In the genomic region with DNA sequence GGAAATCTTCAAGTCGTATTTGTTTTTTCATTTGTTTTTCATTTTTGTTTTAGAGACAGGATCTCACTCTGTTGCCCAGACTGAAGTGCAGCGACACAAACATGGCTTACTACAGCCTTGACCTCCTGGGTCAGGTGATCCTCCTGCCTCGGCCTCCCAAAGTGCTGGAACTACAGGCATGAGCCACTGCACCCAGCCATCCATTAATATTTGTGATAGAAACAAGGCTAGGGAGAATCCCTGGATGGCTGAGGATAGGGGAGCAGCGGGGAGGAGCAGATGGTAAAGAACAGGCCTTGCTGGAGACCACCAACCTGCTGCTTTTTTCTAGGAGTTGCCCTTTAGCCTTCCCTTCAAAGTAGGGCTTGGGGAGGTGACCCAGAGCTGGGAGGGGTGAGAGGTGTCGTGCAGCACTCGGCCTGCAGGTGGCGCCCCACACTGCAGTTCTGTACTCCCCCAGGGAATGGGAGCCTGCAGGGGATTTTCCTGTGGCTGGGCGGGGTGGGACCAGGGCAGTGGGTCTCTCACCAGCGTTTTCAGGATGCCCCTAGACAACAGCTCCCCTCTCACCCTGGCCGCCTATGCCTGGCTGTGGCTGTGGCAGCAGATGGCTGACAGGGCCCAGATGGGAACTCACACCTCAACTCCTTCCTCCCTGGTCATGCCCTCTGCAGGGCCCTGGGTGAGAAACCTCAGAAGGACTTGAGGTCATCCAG, we compare ENCODE assay signal across 8 cellular contexts. TPM values are rescaled to one million over a fixed set of nuclear protein-coding genes. Genes with fewer than 3 reads are reported as not detected.
DNase-seq lines count a peak whose midpoint lies in the region; ATAC-seq and TF ChIP-seq lines count a peak whose summit lies in the region.

No MANE protein-coding gene starts in this region.

- WGBS in thyroid gland, 2 donors: 34 to 38% methylated on average over 6 to 10 of the region's 10 CpGs

- BruUV-seq in Panc1 (replicated peaks; lab: Mats Ljungman, UMichigan): no TSS peak

- DNase-seq in DMS114 treated with DMSO at 0.1 percent for 48 hours (lab: John Stamatoyannopoulos, UW; ENCODE audit: unreplicated experiment) (peak; percentile 31), Panc1 (ENCODE audit: low read depth, low spot score) (peak; percentile 45), fibroblast of the conjunctiva (ENCODE audit: low read depth) (peak; percentile 14), omental fat pad (ENCODE audit: low spot score) (peak; percentile 80), thyroid gland (peak; percentile 71 to 73), NCI-H446 treated with DMSO at 0.1 percent for 48 hours (lab: John Stamatoyannopoulos, UW) (no peak)
- peak; percentile 55 to 61 for DNase-seq in activated T-helper 1 cell treated with anti-CD3 and anti-CD28 coated beads, Interleukin-2, amount 50 U/mL, for 16 hours (ENCODE audit: low read depth in 1 of 2, low spot score in 1 of 2)

- CTCF ChIA-PET in Panc1 (lab: Charles Lee): interaction anchor here (0.6 to 1.5 kb wide), 9 partner anchors 13 to 1717 kb away, joined by 3 to 9 read pairs (median 3); no protein-coding TSS in a partner anchor

- H3K4me3 ChIP-seq in Panc1 (ENCODE audit: low read depth in 2 of 2, low read length in 2 of 2) (no peak overlapping the region), thyroid gland (replicated peaks in 1 of 3) (no peak overlapping the region)

- no peak overlapping the region for H3K27ac ChIP-seq in Panc1 (ENCODE audit: low read length)
- no peak overlapping the region for H3K27ac ChIP-seq in thyroid gland

- TF ChIP-seq CTCF in Panc1 (IDR thresholded peaks at IDR 0.05) (peak; percentile 99), omental fat pad (IDR thresholded peaks at IDR 0.05) (peak in 2 of 3 donors; percentile 8 to 83), thyroid gland (IDR thresholded peaks at IDR 0.05) (peak; percentile 70 to 95 (median 83))

- in situ Hi-C loops in Panc1 (cut with HindIII; ENCODE audit: low pct_unique_long_range_greater_than_20kb, low sequenced_read_pairs): no loop called here

- POLR2A ChIA-PET in Panc1 (lab: Charles Lee): no interaction called here

- no peaks in the 10 kb centered on the region for H3K4me1 ChIP-seq in Panc1 (ENCODE audit: control insufficient read depth, insufficient read depth, low read length)
- peaks cover 0 to 7% of the 10 kb centered on the region in 2 donors for H3K4me1 ChIP-seq in thyroid gland

- no peaks in the 10 kb centered on the region for H3K9me3 ChIP-seq in Panc1 (ENCODE audit: control insufficient read depth, insufficient read depth, low read depth, low read length)
- no peaks in the 10 kb centered on the region for H3K9me3 ChIP-seq in thyroid gland

- ATAC-seq in HG02588 (IDR thresholded peaks at IDR 0.05; ENCODE audit: unreplicated experiment): peak; percentile 59
- ATAC-seq in Panc1: peak; percentile 96
- peak; percentile 81 for ATAC-seq in omental fat pad (ENCODE audit: low FRiP score)

- intact Hi-C loops in Panc1 (cut with micrococcal nuclease; ENCODE audit: unreplicated experiment) (loop anchor here (2.0 to 5.0 kb wide), 3 partner anchors 67 to 433 kb away; partner anchors contain the start of gene SLC29A3), thyroid gland (cut with DNase I) (loop anchor here (5.0 kb wide), 2 partner anchors 188 to 323 kb away; no protein-coding TSS in a partner anchor)

- H3K36me3 ChIP-seq in Panc1 (ENCODE audit: control insufficient read depth, insufficient read depth, low read length): no peaks in the 10 kb centered on the region
- no peaks in the 10 kb centered on the region for H3K36me3 ChIP-seq in thyroid gland

- no peak for TF ChIP-seq POLR2A in thyroid gland (IDR thresholded peaks at IDR 0.05)

- H3K27me3 ChIP-seq in Panc1 (ENCODE audit: control insufficient read depth, insufficient read depth, low read length) (peaks cover 2% of the 10 kb centered on the region; the same call in 1 of the 2 replicates), thyroid gland (no peaks in the 10 kb centered on the region)

RNA-seq across cellular contexts. Expression of gene CDH23, which starts 12.6 kb away (rescaled TPM):
- total RNA-seq in Panc1 (2021; ENCODE audit: unreplicated experiment) (2.7 TPM), omental fat pad (10 to 100 TPM; 25.3 to 41.9 (median 34.4) TPM), thyroid gland (1 to 10 TPM; 3.0 to 4.2 (median 3.9) TPM)
- polyA plus RNA-seq in Panc1 (2012; ENCODE audit: insufficient read length): 2.1 TPM

Comparison
In these comparisons a context has a peak if more than half of its experiments do, and no peak if none do; other contexts are left out.
1. CTCF ChIP-seq: peak in every context shown above with its lines; median percentile 99 in Panc1; 83 in thyroid gland; 46 in omental fat pad.